Comparison of ENCODE assay signal across 17 cellular contexts in genomic region chr4:189279188-189279587, GRCh38.
"Had no signal": no experiment of that assay in that cellular context is flagged by ENCODE, and none has a peak within 500 bp of the region (broad histone marks: within the 10 kb centered on the region; RNA-seq: fewer than 3 reads in every experiment).

No MANE protein-coding gene starts in this region.

- H3K4me3 ChIP-seq: lower lobe of right lung, tibial artery had no signal

- H3K27me3 ChIP-seq: foreskin keratinocyte, tibial artery had no signal

- H3K36me3 ChIP-seq: lower lobe of right lung, tibial artery had no signal

- FAIRE-seq: colon had no signal

- H3K27ac ChIP-seq: foreskin keratinocyte, lower lobe of right lung, tibial artery had no signal

- H3K9me3 ChIP-seq: lower lobe of right lung, tibial artery had no signal

- DNase-seq: activated CD4-positive, alpha-beta memory T cell treated with anti-CD3 and anti-CD28 coated beads, Interleukin-2, amount 10 ng/mL, durations not matched to agents 7 days and 5 days; activated CD4-positive, alpha-beta T cell treated with anti-CD3 and anti-CD28 coated beads, Interleukin-2, amount 10 ng/mL, durations not matched to agents 24 days and 14 days; activated CD8-positive, alpha-beta memory T cell treated with anti-CD3 and anti-CD28 coated beads, Interleukin-2, amount 10 ng/mL, durations not matched to agents 7 days and 5 days; activated gamma-delta T cell; activated naive CD4-positive, alpha-beta T cell treated with anti-CD3 and anti-CD28 coated beads, Interleukin-2, amount 50 U/mL, for 16 hours; activated T-cell treated with anti-CD3 and anti-CD28 coated beads for 4 hours; central memory CD4-positive, alpha-beta T cell; effector memory CD4-positive, alpha-beta T cell; foreskin keratinocyte; immature natural killer cell; lower lobe of right lung; midbrain; natural killer cell; retina; stimulated activated CD4-positive, alpha-beta T cell treated with anti-CD3 and anti-CD28 coated beads, Interleukin-1b, Interleukin-23, amount 100 ng/mL, for 48 hours; tibial artery had no signal

- H3K4me1 ChIP-seq: foreskin keratinocyte, lower lobe of right lung, tibial artery had no signal
